ENCODE assay signal across 11 cellular contexts in genomic region chr11:12768731-12769673, GRCh38.
A peak's percentile ranks its signal among the peaks of the same experiment; 100 is the strongest.
DNase-seq lines count a peak whose midpoint lies in the region; ATAC-seq and TF ChIP-seq lines count a peak whose summit lies in the region.
"Had no signal": no experiment of that assay in that cellular context is flagged by ENCODE, and none has a peak within 500 bp of the region (broad histone marks: within the 10 kb centered on the region; RNA-seq: fewer than 3 reads in every experiment).

No MANE protein-coding gene starts in this region.

- H3K4me1 ChIP-seq in A673 (ENCODE audit: insufficient read depth, low read length, poor library complexity, severe bottlenecking), result peaks cover 45% of the 10 kb centered on the region

- H3K36me3 ChIP-seq in A673 (ENCODE audit: insufficient read depth, low read length, poor library complexity, severe bottlenecking), result peaks cover 5% of the 10 kb centered on the region

- H3K27ac ChIP-seq in A673 (ENCODE audit: low read depth, low read length, poor library complexity, severe bottlenecking), result peak overlapping the region; percentile 55

- no peaks in the 10 kb centered on the region for H3K9me3 ChIP-seq in A673 (ENCODE audit: low read depth, low read length, poor library complexity, severe bottlenecking)

- H3K27me3 ChIP-seq in A673 (replicated peaks; ENCODE audit: insufficient read depth, low read depth, low read length, poor library complexity), result no peaks in the 10 kb centered on the region

- BruUV-seq in A673 (replicated peaks; lab: Mats Ljungman, UMichigan), result no TSS peak

- CTCF ChIA-PET in A673 (lab: Charles Lee), result no interaction called here

- POLR2A ChIA-PET in A673 (lab: Charles Lee; ENCODE audit: low non-redundant PET), result interaction anchor here (0.6 kb wide), 1 partner anchor 23 kb away, joined by 10 read pairs; no protein-coding TSS in a partner anchor

- no peak overlapping the region for H3K4me3 ChIP-seq in A673 (ENCODE audit: low read depth, low read length, poor library complexity, severe bottlenecking)

- intact Hi-C loops in A673 (cut with micrococcal nuclease; ENCODE audit: unreplicated experiment), result no loop called here

- no peak for TF ChIP-seq CTCF in A673 (conservative IDR thresholded peaks at IDR 0.05; ENCODE audit: low read depth, low read length)

- DNase-seq in A673 (ENCODE audit: low spot score), result no peak
- peak; percentile 33 for DNase-seq in dermis blood vessel endothelial cell
- DNase-seq in NCI-H69 (lab: John Stamatoyannopoulos, UW), result no peak
- no peak for DNase-seq in DMS79 treated with DMSO at 0.1 percent for 48 hours (lab: John Stamatoyannopoulos, UW)
- no peak for DNase-seq in EL
- DNase-seq in SKM-1 (lab: John Stamatoyannopoulos, UW; ENCODE audit: unreplicated experiment), result no peak
- DNase-seq: C1 segment of cervical spinal cord, left colon, NCI-H345 had no signal

- ATAC-seq in GM18907 (IDR thresholded peaks at IDR 0.05; ENCODE audit: unreplicated experiment), result peak; percentile 69
- ATAC-seq in HG03354 (IDR thresholded peaks at IDR 0.05; ENCODE audit: poor library complexity, severe bottlenecking, unreplicated experiment), result peak; percentile 68
- ATAC-seq: left colon had no signal
